ENCODE assay signal across 23 cellular contexts in the genomic region with DNA sequence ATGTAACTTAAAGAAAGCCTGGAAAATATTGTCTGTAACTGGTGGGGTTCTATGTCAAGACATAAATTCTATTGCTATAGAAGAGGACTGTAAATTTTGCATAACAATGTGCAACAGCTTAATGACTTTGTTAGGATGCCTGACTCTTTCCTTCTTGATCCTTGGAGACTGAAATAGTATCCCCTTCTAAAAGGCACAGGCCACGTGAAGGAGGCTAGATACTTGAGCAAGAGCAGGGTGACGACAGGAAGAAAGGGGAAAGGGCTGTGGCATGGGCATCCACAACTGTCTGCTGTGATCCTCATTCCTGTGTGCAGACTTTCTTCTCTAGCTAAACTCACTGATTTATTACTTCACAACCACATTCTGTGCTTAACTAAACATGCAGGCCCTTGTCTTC.
"Had no signal": no experiment of that assay in that cellular context is flagged by ENCODE, and none has a peak within 500 bp of the region (broad histone marks: within the 10 kb centered on the region; RNA-seq: fewer than 3 reads in every experiment).

No MANE protein-coding gene starts in this region.

- H3K9me3 ChIP-seq: body of pancreas, esophagus muscularis mucosa, right lobe of liver, tibial nerve had no signal

- ATAC-seq: activated naive CD4-positive, alpha-beta T cell treated with anti-CD3 and anti-CD28 coated beads, Interleukin-2, amount 50 U/mL, for 72 hours; activated T-cell treated with anti-CD3 and anti-CD28 coated beads, Interleukin-2, amount 50 U/mL, for 72 hours; body of pancreas; foreskin keratinocyte; right lobe of liver had no signal

- H3K4me1 Mint-ChIP-seq: activated B cell treated with CpG ODN at 0.5 μM for 24 hours had no signal

- H3K27ac ChIP-seq: body of pancreas, esophagus muscularis mucosa, foreskin keratinocyte, left ventricle myocardium inferior, right lobe of liver, tibial nerve had no signal

- H3K36me3 Mint-ChIP-seq: activated naive CD4-positive, alpha-beta T cell treated with anti-CD3 and anti-CD28 coated beads, Interleukin-2, amount 50 U/mL, for 72 hours had no signal

- H3K4me3 ChIP-seq: body of pancreas, esophagus muscularis mucosa, left ventricle myocardium inferior, lung, right lobe of liver, tibial nerve had no signal

- H3K27ac Mint-ChIP-seq: activated B cell treated with CpG ODN at 0.5 μM for 24 hours; activated naive CD4-positive, alpha-beta T cell treated with anti-CD3 and anti-CD28 coated beads, Interleukin-2, amount 50 U/mL, for 72 hours; activated T-cell treated with anti-CD3 and anti-CD28 coated beads, Interleukin-2, amount 50 U/mL, for 72 hours had no signal

- H3K4me1 ChIP-seq: body of pancreas, esophagus muscularis mucosa, foreskin keratinocyte, left ventricle myocardium inferior, right lobe of liver, tibial nerve had no signal

- DNase-seq: activated B cell treated with CpG ODN at 0.5 μM for 24 hours; activated CD4-positive, alpha-beta T cell treated with anti-CD3 and anti-CD28 coated beads for 4 hours; activated CD4-positive, alpha-beta T cell treated with anti-CD3 and anti-CD28 coated beads, Interleukin-2, amount 50 U/mL, for 4 hours; activated naive CD4-positive, alpha-beta T cell; activated T-cell treated with anti-CD3 and anti-CD28 coated beads for 4 hours; activated T-cell treated with anti-CD3 and anti-CD28 coated beads, Interleukin-2, amount 50 U/mL, for 72 hours; anterior cingulate cortex; body of pancreas; dermis blood vessel endothelial cell; effector CD4-positive, alpha-beta T cell; foreskin keratinocyte; left ventricle myocardium inferior; occipital lobe; posterior cingulate gyrus; right lobe of liver; stimulated activated CD4-positive, alpha-beta T cell treated with anti-CD3 and anti-CD28 coated beads, Interleukin-15, amount 100 ng/mL, for 24 hours; stimulated activated CD4-positive, alpha-beta T cell treated with anti-CD3 and anti-CD28 coated beads, Interleukin-2, amount 100 ng/mL, for 24 hours; stimulated activated naive CD4-positive, alpha-beta T cell treated with Interleukin-2 at 50 U/mL for 16 hours; T-helper 2 cell had no signal

- H3K27me3 ChIP-seq: body of pancreas, esophagus muscularis mucosa, foreskin keratinocyte, right lobe of liver, tibial nerve had no signal

- H3K4me3 Mint-ChIP-seq: activated B cell treated with CpG ODN at 0.5 μM for 24 hours; activated T-cell treated with anti-CD3 and anti-CD28 coated beads, Interleukin-2, amount 50 U/mL, for 72 hours had no signal

- H3K27me3 Mint-ChIP-seq: activated B cell treated with CpG ODN at 0.5 μM for 24 hours had no signal

- H3K36me3 ChIP-seq: esophagus muscularis mucosa, left ventricle myocardium inferior, right lobe of liver, tibial nerve had no signal
